Comparison of ENCODE assay signal across 19 cellular contexts in the genomic region with DNA sequence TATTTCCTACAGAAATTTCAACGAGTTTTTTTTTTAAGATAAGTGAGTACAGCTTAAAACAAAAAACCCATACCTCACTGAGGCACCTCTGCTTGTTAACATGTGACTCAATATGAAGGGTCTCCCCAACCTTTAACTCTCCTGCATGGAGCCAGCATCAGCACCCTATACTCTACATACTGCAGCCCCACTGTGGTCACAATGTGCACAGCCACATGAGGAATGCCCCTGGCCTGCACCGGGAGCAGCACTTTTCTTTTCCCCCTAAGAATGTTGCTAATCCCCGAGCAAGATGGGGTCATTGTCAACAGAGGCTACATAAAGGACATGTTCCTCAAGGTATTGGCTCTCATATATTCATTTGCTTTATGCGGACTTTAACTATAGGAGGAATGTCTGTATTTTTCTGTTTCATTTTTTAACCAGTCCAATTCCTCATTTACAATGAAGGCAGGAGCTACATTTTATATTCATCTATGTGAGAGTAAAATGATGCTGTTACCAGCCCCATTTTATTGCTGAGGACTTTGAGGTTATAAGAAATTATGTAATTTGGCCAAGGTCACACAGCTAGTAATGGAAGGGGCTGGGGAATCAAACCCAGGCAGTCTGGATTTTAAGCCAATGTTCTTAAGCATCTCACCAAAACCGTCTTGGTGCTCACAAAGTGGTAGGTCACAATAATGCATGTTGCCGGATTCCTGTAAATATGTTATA.
"Had no signal": no experiment of that assay in that cellular context is flagged by ENCODE, and none has a peak within 500 bp of the region (broad histone marks: within the 10 kb centered on the region; RNA-seq: fewer than 3 reads in every experiment).

No MANE protein-coding gene starts in this region.

- H3K4me1 Mint-ChIP-seq: immature natural killer cell; stimulated activated effector memory CD8-positive, alpha-beta T cell treated with anti-CD3 and anti-CD28 coated beads, Interleukin-12 subunit alpha, Interleukin-12 subunit beta, amount 100 ng/mL, for 72 hours; stimulated activated naive CD8-positive, alpha-beta T cell treated with anti-CD3 and anti-CD28 coated beads, Interleukin-15, amount 100 ng/mL, for 72 hours had no signal

- H3K4me3 ChIP-seq: colonic mucosa, left ventricle myocardium inferior, lung, ovary, right atrium auricular region, smooth muscle cell, testis, tibial nerve had no signal

- H3K36me3 Mint-ChIP-seq: immature natural killer cell; natural killer cell; stimulated activated effector memory CD8-positive, alpha-beta T cell treated with anti-CD3 and anti-CD28 coated beads, Interleukin-12 subunit alpha, Interleukin-12 subunit beta, amount 100 ng/mL, for 72 hours had no signal

- H3K4me2 ChIP-seq: smooth muscle cell had no signal

- ATAC-seq: foreskin keratinocyte; natural killer cell; stimulated activated effector memory CD8-positive, alpha-beta T cell treated with anti-CD3 and anti-CD28 coated beads, Interleukin-12 subunit alpha, Interleukin-12 subunit beta, amount 100 ng/mL, for 72 hours; stimulated activated naive CD8-positive, alpha-beta T cell treated with anti-CD3 and anti-CD28 coated beads, Interleukin-15, amount 100 ng/mL, for 72 hours had no signal

- H3K9me3 ChIP-seq: colonic mucosa, ovary, right atrium auricular region, testis, tibial nerve had no signal

- DNase-seq: colonic mucosa; dermis blood vessel endothelial cell; erythroblast; foreskin keratinocyte; immature natural killer cell; left ventricle myocardium inferior; mesendoderm; natural killer cell; ovary; stimulated activated CD4-positive, alpha-beta T cell treated with anti-CD3 and anti-CD28 coated beads, Interleukin-4, amount 100 ng/mL, for 1 hour; stimulated activated CD8-positive, alpha-beta memory T cell treated with anti-CD3 and anti-CD28 coated beads, Interleukin-4, amount 100 ng/mL, for 48 hours; stimulated activated naive CD8-positive, alpha-beta T cell treated with anti-CD3 and anti-CD28 coated beads, Interleukin-15, amount 100 ng/mL, for 72 hours; testis had no signal

- H3K27me3 ChIP-seq: colonic mucosa, foreskin keratinocyte, ovary, right atrium auricular region, testis, tibial nerve had no signal

- H3K27ac ChIP-seq: colonic mucosa, foreskin keratinocyte, left ventricle myocardium inferior, ovary, testis, tibial nerve had no signal

- H3K27ac Mint-ChIP-seq: immature natural killer cell; natural killer cell; stimulated activated effector memory CD8-positive, alpha-beta T cell treated with anti-CD3 and anti-CD28 coated beads, Interleukin-12 subunit alpha, Interleukin-12 subunit beta, amount 100 ng/mL, for 72 hours had no signal

- H3K4me1 ChIP-seq: colonic mucosa had no signal

- H3K9me3 Mint-ChIP-seq: immature natural killer cell; natural killer cell; neural crest cell; stimulated activated effector memory CD8-positive, alpha-beta T cell treated with anti-CD3 and anti-CD28 coated beads, Interleukin-12 subunit alpha, Interleukin-12 subunit beta, amount 100 ng/mL, for 72 hours; stimulated activated naive CD8-positive, alpha-beta T cell treated with anti-CD3 and anti-CD28 coated beads, Interleukin-15, amount 100 ng/mL, for 72 hours had no signal

- H3K36me3 ChIP-seq: colonic mucosa, left ventricle myocardium inferior, ovary, right atrium auricular region, tibial nerve had no signal

- H3K4me3 Mint-ChIP-seq: immature natural killer cell; natural killer cell; neural crest cell; stimulated activated effector memory CD8-positive, alpha-beta T cell treated with anti-CD3 and anti-CD28 coated beads, Interleukin-12 subunit alpha, Interleukin-12 subunit beta, amount 100 ng/mL, for 72 hours; stimulated activated naive CD8-positive, alpha-beta T cell treated with anti-CD3 and anti-CD28 coated beads, Interleukin-15, amount 100 ng/mL, for 72 hours had no signal
